ENCODE assay signal across 28 cellular contexts in the genomic region with DNA sequence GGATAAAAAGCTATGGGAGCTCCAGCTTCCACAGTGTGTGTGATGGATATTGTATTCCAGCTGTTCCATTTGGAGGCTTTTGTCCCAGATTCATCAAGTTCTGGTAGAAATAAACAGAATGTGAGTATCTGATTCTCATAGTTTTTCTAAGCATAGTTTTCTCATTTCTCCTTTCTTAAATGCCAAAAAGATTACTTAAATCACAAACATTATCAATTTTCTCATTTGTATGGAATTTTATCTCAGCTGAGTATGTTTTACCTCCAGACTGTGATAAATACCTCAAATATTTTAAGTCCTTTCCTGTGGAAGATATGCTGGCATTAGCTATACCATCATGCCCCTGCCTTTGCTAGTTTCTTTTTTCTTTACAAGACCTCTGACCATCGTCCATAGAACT.
DNase-seq lines count a peak whose midpoint lies in the region; ATAC-seq, FAIRE-seq and TF ChIP-seq lines count a peak whose summit lies in the region.
"Had no signal": no experiment of that assay in that cellular context is flagged by ENCODE, and none has a peak within 500 bp of the region (broad histone marks: within the 10 kb centered on the region; RNA-seq: fewer than 3 reads in every experiment).

No MANE protein-coding gene starts in this region.

- TF ChIP-seq CTCF in cardiac fibroblast (IDR thresholded peaks at IDR 0.05; ENCODE audit: low read depth, low read length): no peak
- no peak for TF ChIP-seq CTCF in omental fat pad (IDR thresholded peaks at IDR 0.05)
- no peak for TF ChIP-seq CTCF in prostate gland (IDR thresholded peaks at IDR 0.05)

- ATAC-seq in omental fat pad (ENCODE audit: low FRiP score) (peak; percentile 46), GM21526 (IDR thresholded peaks at IDR 0.05; ENCODE audit: low FRiP score, unreplicated experiment) (no peak), GM21360 (IDR thresholded peaks at IDR 0.05; ENCODE audit: unreplicated experiment) (no peak)
- ATAC-seq: natural killer cell treated with Interleukin-12 subunit alpha and Interleukin-12 subunit beta and Interleukin-15 and Interleukin-18, amount 100 ng/mL, for 72 hours; PC-3; sciatic nerve; stimulated activated effector memory CD8-positive, alpha-beta T cell treated with anti-CD3 and anti-CD28 coated beads, Interleukin-12 subunit alpha, Interleukin-12 subunit beta, amount 100 ng/mL, for 72 hours had no signal

- DNase-seq in EL: peak; percentile 83
- DNase-seq in NCI-H226: peak; percentile 93
- peak; percentile 7 to 59 for DNase-seq in cardiac fibroblast (ENCODE audit: low read depth in 2 of 2)
- no peak for DNase-seq in omental fat pad (ENCODE audit: low spot score)
- no peak for DNase-seq in small intestine
- no peak for DNase-seq in prostate gland (ENCODE audit: low spot score)
- DNase-seq: activated CD4-positive, alpha-beta T cell treated with anti-CD3 and anti-CD28 coated beads, Interleukin-2, amount 50 U/mL, for 48 hours; activated CD8-positive, alpha-beta memory T cell treated with anti-CD3 and anti-CD28 coated beads, Interleukin-2, amount 50 U/mL, for 48 hours; anterior cingulate cortex; Calu3; dorsolateral prefrontal cortex; kidney; MV-4-11; NCI-H1436 treated with DMSO at 0.1 percent for 48 hours; NCI-H2107; NCI-H510A; NK-92 treated with Interleukin-12 subunit alpha and Interleukin-12 subunit beta, amount 100 ng/mL, for 24 hours; PC-3; SHP77 treated with DMSO at 0.1 percent for 48 hours; stimulated activated CD4-positive, alpha-beta T cell treated with anti-CD3 and anti-CD28 coated beads, Interleukin-4, amount 100 ng/mL, for 24 hours; T-helper 1 cell had no signal

- no peaks in the 10 kb centered on the region for H3K36me3 ChIP-seq in small intestine (ENCODE audit: control insufficient read depth in 2 of 2, insufficient read depth in 2 of 2, low read length in 2 of 2)
- H3K36me3 ChIP-seq in prostate gland: no peaks in the 10 kb centered on the region

- H3K4me1 ChIP-seq in small intestine (ENCODE audit: control insufficient read depth in 2 of 2, insufficient read depth in 1 of 2, low read depth in 1 of 2, low read length in 1 of 2) (no peaks in the 10 kb centered on the region), prostate gland (replicated peaks) (no peaks in the 10 kb centered on the region)

- H3K27ac ChIP-seq in small intestine (ENCODE audit: low read depth in 1 of 2, low read length in 1 of 2) (no peak overlapping the region), prostate gland (no peak overlapping the region)
- H3K27ac ChIP-seq: dorsolateral prefrontal cortex, KMS-11 had no signal

- no peak for TF ChIP-seq POLR2A in prostate gland (IDR thresholded peaks at IDR 0.05)

- no peaks in the 10 kb centered on the region for H3K9me3 ChIP-seq in small intestine (ENCODE audit: control insufficient read depth, low read depth)
- H3K9me3 ChIP-seq in prostate gland: no peaks in the 10 kb centered on the region

- WGBS in small intestine, 3 donors: 28 to 35% (median 32%) methylated on average over 1 of the region's 1 CpG
- 53% methylated on average over 1 of the region's 1 CpG for WGBS in prostate gland

- H3K4me3 ChIP-seq in cardiac fibroblast (replicated peaks in 1 of 2; ENCODE audit: low read depth in 2 of 2, low read length in 2 of 2): no peak overlapping the region
- no peak overlapping the region for H3K4me3 ChIP-seq in small intestine (ENCODE audit: low read depth in 1 of 2, low read length in 2 of 2)
- no peak overlapping the region for H3K4me3 ChIP-seq in prostate gland
- H3K4me3 ChIP-seq: dorsolateral prefrontal cortex had no signal

- H3K27me3 ChIP-seq in small intestine (ENCODE audit: control insufficient read depth in 2 of 2, insufficient read depth in 2 of 2, low read length in 2 of 2) (no peaks in the 10 kb centered on the region), prostate gland (replicated peaks; ENCODE audit: insufficient read depth) (no peaks in the 10 kb centered on the region)

- FAIRE-seq in small intestine (lab: Jason Lieb, UNC): no peak
- FAIRE-seq: GM12891, kidney had no signal

- intact Hi-C loops in prostate gland (cut with DNase I): no loop called here

Comparison
In these comparisons a context has a peak if more than half of its experiments do, and no peak if none do; other contexts are left out.
1. DNase-seq: peak in EL (single experiment), NCI-H226 (single experiment) and cardiac fibroblast (2 of 2); none in omental fat pad (single experiment), small intestine (single experiment) and prostate gland (single experiment).